Comparison of ENCODE assay signal across 8 cellular contexts in the genomic region with DNA sequence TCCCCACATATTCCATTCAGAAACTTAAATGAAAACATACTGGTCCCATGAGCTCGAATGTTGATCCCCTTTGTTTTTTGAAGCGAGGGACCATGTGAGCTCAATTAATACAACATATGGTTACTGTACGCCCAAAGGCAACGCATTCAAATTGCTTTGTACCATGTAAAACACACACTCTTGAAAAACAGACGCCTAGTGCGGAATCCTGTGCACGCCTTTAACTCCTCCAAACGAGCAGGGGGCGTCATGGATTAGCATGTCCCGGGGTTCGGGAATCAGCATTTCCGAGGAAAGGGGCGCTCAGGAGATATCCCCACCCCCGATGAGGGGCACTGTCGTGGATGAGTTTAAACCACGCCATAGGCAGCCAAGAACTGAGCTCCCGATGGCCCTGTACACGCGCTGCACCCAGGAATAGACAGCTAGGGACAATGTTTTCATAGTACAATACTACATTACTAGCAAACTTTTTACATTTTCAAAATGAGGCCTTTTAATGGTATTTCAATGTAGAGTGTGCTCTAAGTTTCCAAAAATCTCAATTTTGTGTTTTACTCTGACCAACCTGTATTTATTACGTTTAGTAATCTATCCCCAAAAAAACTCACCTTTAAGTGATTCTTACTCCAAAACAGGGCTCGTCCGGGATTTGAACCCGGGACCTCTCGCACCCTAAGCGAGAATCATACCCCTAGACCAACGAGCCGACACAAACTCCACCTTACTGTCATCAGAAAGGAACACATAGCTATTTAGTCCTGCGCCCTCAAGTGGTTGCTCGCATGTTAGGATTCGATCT. TPM values are rescaled to one million over a fixed set of nuclear protein-coding genes. Genes with fewer than 3 reads are reported as not detected.
DNase-seq lines count a peak whose midpoint lies in the region; ATAC-seq and TF ChIP-seq lines count a peak whose summit lies in the region.

No MANE protein-coding gene starts in this region.

- no peaks in the 10 kb centered on the region for H3K9me2 ChIP-seq in PC-9 (ENCODE audit: insufficient read depth)

- CTCF ChIA-PET in PC-9 (lab: Charles Lee): interaction anchor here (0.6 to 1.1 kb wide), 2 partner anchors 20 to 367 kb away, joined by 3 read pairs; no protein-coding TSS in a partner anchor

- H3K4me1 ChIP-seq in PC-9 (replicated peaks; ENCODE audit: insufficient read depth): peaks cover 6% of the 10 kb centered on the region; the same call in 1 of the 2 replicates

- peaks cover 17% of the 10 kb centered on the region; the same call in 1 of the 2 replicates for H3F3A ChIP-seq in PC-9 (ENCODE audit: insufficient read depth, low read depth)

- H3K27ac ChIP-seq in PC-9: peak overlapping the region; percentile 83

- intact Hi-C loops in PC-9 (cut with micrococcal nuclease; ENCODE audit: unreplicated experiment): loop anchor here (1.0 to 2.0 kb wide), 2 partner anchors 88 to 222 kb away; partner anchors contain the start of genes DCAF6 and MPC2

- H3K4me1 Mint-ChIP-seq in naive thymus-derived CD8-positive, alpha-beta T cell: peaks cover 24 to 39% (median 38%) of the 10 kb centered on the region in 4 donors
- peaks cover 35 to 49% of the 10 kb centered on the region in 2 donors for H3K4me1 Mint-ChIP-seq in stimulated activated naive B cell treated with anti-CD40 and anti-IgM and Interleukin-4, amounts not matched to agents 10 μg/mL and 1 μg/mL and 100 μg/mL, for 72 hours

- no peaks in the 10 kb centered on the region for H3K27me3 ChIP-seq in PC-9 (ENCODE audit: insufficient read depth, low read depth)

- peak overlapping the region; percentile 66 for H3K4me3 ChIP-seq in Jurkat, Clone E6-1 (ENCODE audit: low read length)
- H3K4me3 ChIP-seq in PC-9: peak overlapping the region; percentile 97

- H3K36me3 Mint-ChIP-seq in naive thymus-derived CD8-positive, alpha-beta T cell: peaks cover 0 to 3% (median 3%) of the 10 kb centered on the region in 3 donors
- peaks cover 7 to 11% of the 10 kb centered on the region in 2 donors for H3K36me3 Mint-ChIP-seq in stimulated activated naive B cell treated with anti-CD40 and anti-IgM and Interleukin-4, amounts not matched to agents 10 μg/mL and 1 μg/mL and 100 μg/mL, for 72 hours

- H3K4me2 ChIP-seq in PC-9: peak overlapping the region; percentile 97

- no TSS peak for BruUV-seq in PC-9 (replicated peaks; lab: Mats Ljungman, UMichigan)

- H3K4me3 Mint-ChIP-seq in naive thymus-derived CD8-positive, alpha-beta T cell: peak overlapping the region; percentile 82 to 99 (median 94)
- peak overlapping the region; percentile 91 to 96 for H3K4me3 Mint-ChIP-seq in stimulated activated naive B cell treated with anti-CD40 and anti-IgM and Interleukin-4, amounts not matched to agents 10 μg/mL and 1 μg/mL and 100 μg/mL, for 72 hours

- peaks cover 0 to 9% (median 0%) of the 10 kb centered on the region in 5 donors for H3K27me3 Mint-ChIP-seq in naive thymus-derived CD8-positive, alpha-beta T cell
- H3K27me3 Mint-ChIP-seq in stimulated activated naive B cell treated with anti-CD40 and anti-IgM and Interleukin-4, amounts not matched to agents 10 μg/mL and 1 μg/mL and 100 μg/mL, for 72 hours: peaks cover 7% of the 10 kb centered on the region in 2 donors

- H3K27ac Mint-ChIP-seq in naive thymus-derived CD8-positive, alpha-beta T cell: peak overlapping the region; percentile 80 to 100 (median 92)
- H3K27ac Mint-ChIP-seq in stimulated activated naive B cell treated with anti-CD40 and anti-IgM and Interleukin-4, amounts not matched to agents 10 μg/mL and 1 μg/mL and 100 μg/mL, for 72 hours: peak overlapping the region; percentile 100

- peak; percentile 86 for DNase-seq in DMS153 treated with DMSO at 0.1 percent for 48 hours (lab: John Stamatoyannopoulos, UW; ENCODE audit: unreplicated experiment)
- DNase-seq in Jurkat, Clone E6-1 (ENCODE audit: low read depth, low spot score): peak; percentile 93
- peak; percentile 81 to 85 for DNase-seq in PC-9
- peak; percentile 95 to 98 for DNase-seq in activated T-cell treated with anti-CD3 and anti-CD28 coated beads, Interleukin-2, amount 50 U/mL, for 48 hours
- DNase-seq in fibroblast of gingiva (ENCODE audit: low read depth): peak; percentile 82
- DNase-seq in naive thymus-derived CD8-positive, alpha-beta T cell: peak; percentile 58 to 95 (median 88)
- DNase-seq in stimulated activated naive B cell treated with anti-CD40 and anti-IgM and Interleukin-4, amounts not matched to agents 10 μg/mL and 1 μg/mL and 100 μg/mL, for 72 hours: peak; percentile 86

- no peaks in the 10 kb centered on the region for H3K79me2 ChIP-seq in PC-9 (ENCODE audit: low read depth)

- peak overlapping the region; percentile 97 for H2AFZ ChIP-seq in PC-9

- POLR2A ChIA-PET in PC-9 (lab: Charles Lee; ENCODE audit: unreplicated experiment): interaction anchor here (0.6 to 0.7 kb wide), 3 partner anchors 8 to 511 kb away, joined by 5 to 10 read pairs (median 8); partner anchors contain the start of gene SFT2D2
- POLR2A ChIA-PET in naive thymus-derived CD8-positive, alpha-beta T cell (lab: Charles Lee): interaction anchor here (0.8 to 2.3 kb wide), 13 partner anchors 9 to 495 kb away, joined by 3 to 13 read pairs (median 4); partner anchors contain the start of genes DCAF6, MPC2 and RCSD1

- no peaks in the 10 kb centered on the region for H3K9me3 ChIP-seq in PC-9 (ENCODE audit: insufficient read depth, low read depth)

- H3K36me3 ChIP-seq in PC-9 (ENCODE audit: low read depth): no peaks in the 10 kb centered on the region

- peaks cover 0 to 7% (median 0%) of the 10 kb centered on the region in 9 donors for H3K9me3 Mint-ChIP-seq in naive thymus-derived CD8-positive, alpha-beta T cell
- peaks cover 3 to 5% of the 10 kb centered on the region in 2 donors for H3K9me3 Mint-ChIP-seq in stimulated activated naive B cell treated with anti-CD40 and anti-IgM and Interleukin-4, amounts not matched to agents 10 μg/mL and 1 μg/mL and 100 μg/mL, for 72 hours

- no peaks in the 10 kb centered on the region for H4K20me1 ChIP-seq in PC-9 (ENCODE audit: insufficient read depth)

- peak; percentile 36 for ATAC-seq in GM21717 (IDR thresholded peaks at IDR 0.05; ENCODE audit: unreplicated experiment)
- peak; percentile 56 to 60 for ATAC-seq in naive thymus-derived CD8-positive, alpha-beta T cell
- ATAC-seq in stimulated activated naive B cell treated with anti-CD40 and anti-IgM and Interleukin-4, amounts not matched to agents 10 μg/mL and 1 μg/mL and 100 μg/mL, for 72 hours (replicated peaks): peak; percentile 61 to 62

- TF ChIP-seq CTCF in PC-9 (conservative IDR thresholded peaks at IDR 0.05): peak; percentile 72

RNA-seq across cellular contexts. Expression of gene MPZL1, which starts 6.7 kb away (rescaled TPM):
- polyA plus RNA-seq in Jurkat, Clone E6-1 (2012; ENCODE audit: insufficient read depth, insufficient read length): 43.0 TPM
- 67.8 and 80.3 TPM in 2 replicates for total RNA-seq in PC-9 (2021)
- total RNA-seq in naive thymus-derived CD8-positive, alpha-beta T cell: 1 to 10 TPM; 6.9 to 8.3 TPM
- 1 to 10 TPM; 7.9 to 8.9 (median 8.2) TPM for polyA plus RNA-seq in naive thymus-derived CD8-positive, alpha-beta T cell

Comparison
In these comparisons a context has a peak if more than half of its experiments do, and no peak if none do; other contexts are left out.
1. Peak in every context shown above with its lines: DNase-seq, ATAC-seq, H3K4me3 ChIP-seq and H3K27ac ChIP-seq.